Comparison of ENCODE assay signal across 10 cellular contexts in the genomic region with DNA sequence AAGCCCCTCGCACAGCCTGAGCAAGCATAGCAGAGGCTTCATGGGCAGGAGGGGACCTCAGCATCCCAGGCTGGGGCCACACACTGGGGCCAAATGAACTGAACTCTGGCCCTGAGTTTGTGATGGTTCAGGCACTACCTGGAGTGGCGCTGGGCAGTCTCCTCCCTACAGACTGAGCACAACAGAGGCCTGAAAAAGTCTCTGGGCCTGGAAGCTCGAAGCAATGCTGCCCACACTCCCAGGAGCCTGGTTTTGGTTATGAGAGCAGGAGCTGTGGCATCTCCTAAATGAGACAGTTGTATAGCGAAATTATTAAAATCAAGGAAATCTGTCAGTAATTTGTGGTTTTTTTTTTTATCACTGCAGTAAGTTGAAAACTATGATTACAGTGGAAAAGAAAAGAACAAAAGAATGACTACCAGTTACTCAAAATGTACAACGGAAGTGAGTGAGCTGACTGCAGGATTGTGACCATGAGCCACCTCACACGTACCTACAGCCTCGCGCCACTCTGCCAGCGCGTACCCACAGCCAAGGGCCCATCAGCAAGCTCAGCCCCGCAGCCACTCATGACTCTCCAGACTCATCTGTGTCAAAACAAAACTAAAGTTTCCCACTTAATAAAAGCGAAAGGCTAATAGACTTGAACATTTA.
DNase-seq lines count a peak whose midpoint lies in the region; ATAC-seq and TF ChIP-seq lines count a peak whose summit lies in the region.
"Had no signal": no experiment of that assay in that cellular context is flagged by ENCODE, and none has a peak within 500 bp of the region (broad histone marks: within the 10 kb centered on the region; RNA-seq: fewer than 3 reads in every experiment).

No MANE protein-coding gene starts in this region.

- peak overlapping the region; percentile 5; the same call in 1 of the 2 replicates for H3K27ac ChIP-seq in HEK293 (ENCODE audit: extremely low read depth, low read depth, low read length)

- H3K27ac Mint-ChIP-seq in activated naive CD4-positive, alpha-beta T cell treated with anti-CD3 and anti-CD28 coated beads, Interleukin-2, amount 50 U/mL, for 72 hours = no peak overlapping the region
- H3K27ac Mint-ChIP-seq in activated T-cell treated with anti-CD3 and anti-CD28 coated beads, Interleukin-2, amount 50 U/mL, for 24 hours = peak overlapping the region; percentile 61

- peaks cover 14% of the 10 kb centered on the region for H3K4me1 ChIP-seq in HEK293 (ENCODE audit: control insufficient read depth, insufficient read depth, low read length)

- H3K36me3 Mint-ChIP-seq in activated naive CD4-positive, alpha-beta T cell treated with anti-CD3 and anti-CD28 coated beads, Interleukin-2, amount 50 U/mL, for 72 hours = peaks cover 0 to 4% of the 10 kb centered on the region in 2 donors
- peaks cover 4% of the 10 kb centered on the region for H3K36me3 Mint-ChIP-seq in activated T-cell treated with anti-CD3 and anti-CD28 coated beads, Interleukin-2, amount 50 U/mL, for 24 hours (ENCODE audit: low read depth)

- H3K9me3 Mint-ChIP-seq in activated naive CD4-positive, alpha-beta T cell treated with anti-CD3 and anti-CD28 coated beads, Interleukin-2, amount 50 U/mL, for 72 hours = no peaks in the 10 kb centered on the region
- no peaks in the 10 kb centered on the region for H3K9me3 Mint-ChIP-seq in activated T-cell treated with anti-CD3 and anti-CD28 coated beads, Interleukin-2, amount 50 U/mL, for 24 hours

- TF ChIP-seq CTCF in HEK293 (tag by site-specific recombination; IDR thresholded peaks at IDR 0.05) = no peak

- H3K36me3 ChIP-seq in HEK293 (ENCODE audit: control insufficient read depth in 2 of 2, insufficient read depth in 1 of 2, low read length in 2 of 2) = no peaks in the 10 kb centered on the region

- H3K4me3 Mint-ChIP-seq in activated T-cell treated with anti-CD3 and anti-CD28 coated beads, Interleukin-2, amount 50 U/mL, for 24 hours = no peak overlapping the region

- H3K9me3 ChIP-seq in HEK293 (ENCODE audit: control insufficient read depth, insufficient read depth, low read depth, low read length) = no peaks in the 10 kb centered on the region
- H3K9me3 ChIP-seq: mucosa of descending colon had no signal

- ATAC-seq in activated naive CD4-positive, alpha-beta T cell treated with anti-CD3 and anti-CD28 coated beads, Interleukin-2, amount 50 U/mL, for 72 hours = peak; percentile 56 to 74
- ATAC-seq: mucosa of descending colon had no signal

- DNase-seq in activated naive CD4-positive, alpha-beta T cell treated with anti-CD3 and anti-CD28 coated beads, Interleukin-2, amount 50 U/mL, for 72 hours (ENCODE audit: low spot score in 2 of 2) = no peak
- DNase-seq in activated naive CD4-positive, alpha-beta T cell treated with anti-CD3 and anti-CD28 coated beads, Interleukin-2, amount 50 U/mL, for 16 hours = no peak
- no peak for DNase-seq in activated T-cell treated with anti-CD3 and anti-CD28 coated beads, Interleukin-2, amount 50 U/mL, for 24 hours
- DNase-seq in stimulated activated CD4-positive, alpha-beta T cell treated with anti-CD3 and anti-CD28 coated beads, TNF-alpha, amount 100 ng/mL, for 48 hours (ENCODE audit: low read depth in 3 of 3) = peak in 2 of 3 donors; percentile 9 to 12
- DNase-seq in DMS79 treated with DMSO at 0.1 percent for 48 hours (lab: John Stamatoyannopoulos, UW) (no peak), EL (no peak), anterior cingulate cortex (lab: John Stamatoyannopoulos, UW) (no peak)
- DNase-seq: kidney glomerular epithelial cell, mucosa of descending colon had no signal

- POLR2A ChIA-PET in HEK293 (lab: Yijun Ruan, JAX) = interaction anchor here (0.6 to 0.7 kb wide), 2 partner anchors 108 to 1205 kb away, joined by 3 read pairs; no protein-coding TSS in a partner anchor

- no peaks in the 10 kb centered on the region for H3K27me3 Mint-ChIP-seq in activated T-cell treated with anti-CD3 and anti-CD28 coated beads, Interleukin-2, amount 50 U/mL, for 24 hours

- CTCF ChIA-PET in HEK293 (lab: Yijun Ruan, JAX) = interaction anchor here (0.6 to 1.6 kb wide), 3 partner anchors 11 to 553 kb away, joined by 3 to 4 read pairs (median 3); no protein-coding TSS in a partner anchor

- peaks cover 12% of the 10 kb centered on the region for H3K4me1 Mint-ChIP-seq in activated T-cell treated with anti-CD3 and anti-CD28 coated beads, Interleukin-2, amount 50 U/mL, for 24 hours (ENCODE audit: low read depth)

- no peak overlapping the region for H3K4me3 ChIP-seq in HEK293 (ENCODE audit: low read depth, low read length)
- H3K4me3 ChIP-seq: mucosa of descending colon had no signal

TF ChIP-seq in HEK293, 187 proteins besides CTCF, POLR2A, EP300 and RAD21:
- TF ChIP-seq ZNF239 (tag by site-specific recombination; IDR thresholded peaks at IDR 0.05) (no peak), ZNF692 (tag by site-specific recombination; IDR thresholded peaks at IDR 0.05) (0 out of 2 replicates have a peak, but pooled peaks have one; percentile 21), ZSCAN30 (tag by site-specific recombination; IDR thresholded peaks at IDR 0.05) (no peak)

Comparison
In these comparisons a context has a peak if more than half of its experiments do, and no peak if none do; other contexts are left out.
1. DNase-seq: peak in stimulated activated CD4-positive, alpha-beta T cell treated with anti-CD3 and anti-CD28 coated beads, TNF-alpha, amount 100 ng/mL, for 48 hours (2 of 3); none in activated naive CD4-positive, alpha-beta T cell treated with anti-CD3 and anti-CD28 coated beads, Interleukin-2, amount 50 U/mL, for 72 hours (0 of 2), activated naive CD4-positive, alpha-beta T cell treated with anti-CD3 and anti-CD28 coated beads, Interleukin-2, amount 50 U/mL, for 16 hours (single experiment), activated T-cell treated with anti-CD3 and anti-CD28 coated beads, Interleukin-2, amount 50 U/mL, for 24 hours (single experiment), DMS79 treated with DMSO at 0.1 percent for 48 hours (single experiment), EL (single experiment) and anterior cingulate cortex (0 of 58).